9 cellular contexts compared by ENCODE assay signal in the genomic region with DNA sequence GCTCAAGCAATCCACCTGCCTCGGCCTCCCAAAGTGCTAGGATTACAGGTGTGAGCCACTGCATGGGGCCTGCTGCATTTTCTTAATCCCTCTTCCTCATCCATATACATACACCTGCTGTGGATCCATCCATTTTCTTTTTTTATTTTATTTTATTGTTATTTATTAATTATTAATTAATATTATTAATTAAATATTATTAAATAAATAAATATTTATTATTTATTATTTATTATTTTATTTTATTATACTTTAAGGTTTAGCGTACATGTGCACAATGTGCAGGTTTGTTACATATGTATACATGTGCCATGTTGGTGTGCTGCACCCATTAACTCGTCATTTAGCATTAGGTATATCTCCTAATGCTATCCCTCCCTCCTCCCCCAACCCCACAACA. TPM values are rescaled to one million over a fixed set of nuclear protein-coding genes. Genes with fewer than 3 reads are reported as not detected.
"Had no signal": no experiment of that assay in that cellular context is flagged by ENCODE, and none has a peak within 500 bp of the region (broad histone marks: within the 10 kb centered on the region; RNA-seq: fewer than 3 reads in every experiment).

No MANE protein-coding gene starts in this region.

RNA-seq across cellular contexts. Expression of a gene that starts 10.4 kb away (rescaled TPM):
- total RNA-seq: ascending aorta, astrocyte, body of pancreas, bronchial epithelial cell, cardiac muscle cell, cardiac septum, chondrocyte had no signal
- polyA plus RNA-seq: adipose tissue, aorta, cardiac muscle cell had no signal
